1 cellular context compared by ENCODE assay signal in the genomic region with DNA sequence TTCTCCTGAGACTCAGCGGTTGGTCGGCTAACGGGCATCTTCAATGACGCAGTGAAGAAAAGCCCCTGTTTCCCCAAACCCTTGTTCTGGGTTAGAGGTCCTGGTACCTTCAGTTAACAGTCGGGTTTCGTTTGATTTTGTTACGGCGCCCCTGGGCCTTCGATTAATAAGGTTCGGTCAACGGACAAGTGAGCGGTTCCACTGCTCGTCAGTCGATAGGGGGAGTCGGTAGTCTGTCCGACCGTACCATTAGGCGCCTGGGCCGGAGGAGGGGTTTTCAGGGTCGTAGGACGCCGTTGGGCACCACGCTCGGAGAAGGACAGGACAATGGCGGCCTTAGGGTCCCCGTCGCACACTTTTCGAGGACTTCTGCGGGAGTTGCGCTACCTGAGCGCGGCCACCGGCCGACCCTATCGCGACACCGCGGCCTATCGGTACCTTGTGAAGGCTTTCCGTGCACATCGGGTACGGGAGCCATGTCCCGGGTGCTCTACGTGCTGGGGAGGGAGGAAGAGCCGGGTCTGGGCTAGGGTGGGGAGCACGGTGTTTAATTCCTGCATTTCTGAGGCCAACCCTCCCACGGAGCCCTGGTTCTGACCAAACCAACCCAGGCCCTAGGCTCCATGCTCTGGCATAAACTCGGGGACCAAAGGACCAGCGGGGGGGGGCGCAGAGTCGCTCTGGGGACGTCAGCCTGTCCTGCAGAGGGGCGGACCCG.
TF ChIP-seq lines count a peak whose summit lies in the region.

A gene with protein sequence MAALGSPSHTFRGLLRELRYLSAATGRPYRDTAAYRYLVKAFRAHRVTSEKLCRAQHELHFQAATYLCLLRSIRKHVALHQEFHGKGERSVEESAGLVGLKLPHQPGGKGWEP (plus strand): TSS at position 280 of the 718 bp plus-strand sequence. CDS start 48 bp downstream, at position 328.

TF ChIP-seq in K562, 482 proteins besides CTCF, POLR2A, EP300 and RAD21 (continued from another document and continues in another):
- TF ChIP-seq, protein P1, sequence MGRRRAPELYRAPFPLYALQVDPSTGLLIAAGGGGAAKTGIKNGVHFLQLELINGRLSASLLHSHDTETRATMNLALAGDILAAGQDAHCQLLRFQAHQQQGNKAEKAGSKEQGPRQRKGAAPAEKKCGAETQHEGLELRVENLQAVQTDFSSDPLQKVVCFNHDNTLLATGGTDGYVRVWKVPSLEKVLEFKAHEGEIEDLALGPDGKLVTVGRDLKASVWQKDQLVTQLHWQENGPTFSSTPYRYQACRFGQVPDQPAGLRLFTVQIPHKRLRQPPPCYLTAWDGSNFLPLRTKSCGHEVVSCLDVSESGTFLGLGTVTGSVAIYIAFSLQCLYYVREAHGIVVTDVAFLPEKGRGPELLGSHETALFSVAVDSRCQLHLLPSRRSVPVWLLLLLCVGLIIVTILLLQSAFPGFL (CRISPR knock-in tag; IDR thresholded peaks at IDR 0.05) = peak; percentile 92
- TF ChIP-seq ZNF212 (CRISPR knock-in tag; IDR thresholded peaks at IDR 0.05) (peak; percentile 11; the same call in 1 of the 2 replicates), POLR2AphosphoS5 (IDR thresholded peaks at IDR 0.05; ENCODE audit: control insufficient read depth, insufficient read depth, low read depth, low read length) (peak; percentile 95; the same call in 1 of the 2 replicates), KAT2B (IDR thresholded peaks at IDR 0.05; ENCODE audit: low read depth, low read length) (no peak), SAFB (IDR thresholded peaks at IDR 0.05; ENCODE audit: borderline replicate concordance, low read depth, low read length) (no peak), HLTF (IDR thresholded peaks at IDR 0.05) (peak; percentile 82; the same call in 1 of the 2 replicates), ZNF717 (CRISPR knock-in tag; IDR thresholded peaks at IDR 0.05) (peak; percentile 90), ZNF197 (CRISPR knock-in tag; IDR thresholded peaks at IDR 0.05; ENCODE audit: low read depth) (peak; percentile 88), MTA3 (IDR thresholded peaks at IDR 0.05; ENCODE audit: borderline replicate concordance) (peak; percentile 70; the same call in 1 of the 2 replicates), HMGN3 (IDR thresholded peaks at IDR 0.05; ENCODE audit: borderline replicate concordance, extremely low read depth, insufficient read length, low read depth, low read length) (peak; percentile 84), ARID1B (IDR thresholded peaks at IDR 0.05) (peak; percentile 57), PYGO2 (tag; IDR thresholded peaks at IDR 0.05) (0 out of 2 replicates have a peak, but pooled peaks have one; percentile 6), GTF2F1 (IDR thresholded peaks at IDR 0.05; ENCODE audit: low read depth, low read length) (peak; percentile 51; the same call in 1 of the 2 replicates), TOE1 (IDR thresholded peaks at IDR 0.05; ENCODE audit: borderline replicate concordance) (peak; percentile 91), TOE1 (CRISPR knock-in tag; IDR thresholded peaks at IDR 0.05; ENCODE audit: borderline replicate concordance, low read depth) (peak; percentile 80; the same call in 1 of the 2 replicates), ASH1L (IDR thresholded peaks at IDR 0.05; ENCODE audit: borderline replicate concordance, low read depth, partially characterized antibody) (peak; percentile 62), ZNF75A (CRISPR knock-in tag; IDR thresholded peaks at IDR 0.05) (peak; percentile 63), GTF2E2 (tag; IDR thresholded peaks at IDR 0.05) (peak; percentile 91), KHSRP (IDR thresholded peaks at IDR 0.05) (0 out of 2 replicates have a peak, but pooled peaks have one; percentile 10), CEBPG (CRISPR knock-in tag; IDR thresholded peaks at IDR 0.05) (no peak), CEBPG (tag; conservative IDR thresholded peaks at IDR 0.05 in 1 of 2, IDR thresholded peaks at IDR 0.05 in 1 of 2) (no peak), FOS (IDR thresholded peaks at IDR 0.05; ENCODE audit: extremely low read depth, insufficient read length) (no peak), MCM5 (IDR thresholded peaks at IDR 0.05; ENCODE audit: low read depth) (no peak), ZNF668 (CRISPR knock-in tag; IDR thresholded peaks at IDR 0.05) (no peak; the same call in 1 of the 2 replicates), IRF2 (CRISPR knock-in tag; IDR thresholded peaks at IDR 0.05) (no peak), ZNF12 (CRISPR knock-in tag; IDR thresholded peaks at IDR 0.05) (peak; percentile 50; the same call in 1 of the 2 replicates), BCL6 (CRISPR knock-in tag; IDR thresholded peaks at IDR 0.05) (no peak), MAFF (IDR thresholded peaks at IDR 0.05; ENCODE audit: low read length) (peak; percentile 24; the same call in 1 of the 2 replicates)
- TF ChIP-seq, protein P2, sequence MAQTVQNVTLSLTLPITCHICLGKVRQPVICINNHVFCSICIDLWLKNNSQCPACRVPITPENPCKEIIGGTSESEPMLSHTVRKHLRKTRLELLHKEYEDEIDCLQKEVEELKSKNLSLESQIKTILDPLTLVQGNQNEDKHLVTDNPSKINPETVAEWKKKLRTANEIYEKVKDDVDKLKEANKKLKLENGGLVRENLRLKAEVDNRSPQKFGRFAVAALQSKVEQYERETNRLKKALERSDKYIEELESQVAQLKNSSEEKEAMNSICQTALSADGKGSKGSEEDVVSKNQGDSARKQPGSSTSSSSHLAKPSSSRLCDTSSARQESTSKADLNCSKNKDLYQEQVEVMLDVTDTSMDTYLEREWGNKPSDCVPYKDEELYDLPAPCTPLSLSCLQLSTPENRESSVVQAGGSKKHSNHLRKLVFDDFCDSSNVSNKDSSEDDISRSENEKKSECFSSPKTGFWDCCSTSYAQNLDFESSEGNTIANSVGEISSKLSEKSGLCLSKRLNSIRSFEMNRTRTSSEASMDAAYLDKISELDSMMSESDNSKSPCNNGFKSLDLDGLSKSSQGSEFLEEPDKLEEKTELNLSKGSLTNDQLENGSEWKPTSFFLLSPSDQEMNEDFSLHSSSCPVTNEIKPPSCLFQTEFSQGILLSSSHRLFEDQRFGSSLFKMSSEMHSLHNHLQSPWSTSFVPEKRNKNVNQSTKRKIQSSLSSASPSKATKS (CRISPR knock-in tag; IDR thresholded peaks at IDR 0.05) = no peak
- TF ChIP-seq, protein P3, sequence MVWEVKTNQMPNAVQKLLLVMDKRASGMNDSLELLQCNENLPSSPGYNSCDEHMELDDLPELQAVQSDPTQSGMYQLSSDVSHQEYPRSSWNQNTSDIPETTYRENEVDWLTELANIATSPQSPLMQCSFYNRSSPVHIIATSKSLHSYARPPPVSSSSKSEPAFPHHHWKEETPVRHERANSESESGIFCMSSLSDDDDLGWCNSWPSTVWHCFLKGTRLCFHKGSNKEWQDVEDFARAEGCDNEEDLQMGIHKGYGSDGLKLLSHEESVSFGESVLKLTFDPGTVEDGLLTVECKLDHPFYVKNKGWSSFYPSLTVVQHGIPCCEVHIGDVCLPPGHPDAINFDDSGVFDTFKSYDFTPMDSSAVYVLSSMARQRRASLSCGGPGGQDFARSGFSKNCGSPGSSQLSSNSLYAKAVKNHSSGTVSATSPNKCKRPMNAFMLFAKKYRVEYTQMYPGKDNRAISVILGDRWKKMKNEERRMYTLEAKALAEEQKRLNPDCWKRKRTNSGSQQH (CRISPR knock-in tag; IDR thresholded peaks at IDR 0.05) = peak; percentile 53; the same call in 1 of the 2 replicates
- TF ChIP-seq, protein P4, sequence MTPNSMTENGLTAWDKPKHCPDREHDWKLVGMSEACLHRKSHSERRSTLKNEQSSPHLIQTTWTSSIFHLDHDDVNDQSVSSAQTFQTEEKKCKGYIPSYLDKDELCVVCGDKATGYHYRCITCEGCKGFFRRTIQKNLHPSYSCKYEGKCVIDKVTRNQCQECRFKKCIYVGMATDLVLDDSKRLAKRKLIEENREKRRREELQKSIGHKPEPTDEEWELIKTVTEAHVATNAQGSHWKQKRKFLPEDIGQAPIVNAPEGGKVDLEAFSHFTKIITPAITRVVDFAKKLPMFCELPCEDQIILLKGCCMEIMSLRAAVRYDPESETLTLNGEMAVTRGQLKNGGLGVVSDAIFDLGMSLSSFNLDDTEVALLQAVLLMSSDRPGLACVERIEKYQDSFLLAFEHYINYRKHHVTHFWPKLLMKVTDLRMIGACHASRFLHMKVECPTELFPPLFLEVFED (CRISPR knock-in tag; conservative IDR thresholded peaks at IDR 0.05) = peak; percentile 70
- TF ChIP-seq, protein P5, sequence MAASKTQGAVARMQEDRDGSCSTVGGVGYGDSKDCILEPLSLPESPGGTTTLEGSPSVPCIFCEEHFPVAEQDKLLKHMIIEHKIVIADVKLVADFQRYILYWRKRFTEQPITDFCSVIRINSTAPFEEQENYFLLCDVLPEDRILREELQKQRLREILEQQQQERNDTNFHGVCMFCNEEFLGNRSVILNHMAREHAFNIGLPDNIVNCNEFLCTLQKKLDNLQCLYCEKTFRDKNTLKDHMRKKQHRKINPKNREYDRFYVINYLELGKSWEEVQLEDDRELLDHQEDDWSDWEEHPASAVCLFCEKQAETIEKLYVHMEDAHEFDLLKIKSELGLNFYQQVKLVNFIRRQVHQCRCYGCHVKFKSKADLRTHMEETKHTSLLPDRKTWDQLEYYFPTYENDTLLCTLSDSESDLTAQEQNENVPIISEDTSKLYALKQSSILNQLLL (CRISPR knock-in tag; IDR thresholded peaks at IDR 0.05; ENCODE audit: borderline replicate concordance) = no peak
- TF ChIP-seq, protein P6, sequence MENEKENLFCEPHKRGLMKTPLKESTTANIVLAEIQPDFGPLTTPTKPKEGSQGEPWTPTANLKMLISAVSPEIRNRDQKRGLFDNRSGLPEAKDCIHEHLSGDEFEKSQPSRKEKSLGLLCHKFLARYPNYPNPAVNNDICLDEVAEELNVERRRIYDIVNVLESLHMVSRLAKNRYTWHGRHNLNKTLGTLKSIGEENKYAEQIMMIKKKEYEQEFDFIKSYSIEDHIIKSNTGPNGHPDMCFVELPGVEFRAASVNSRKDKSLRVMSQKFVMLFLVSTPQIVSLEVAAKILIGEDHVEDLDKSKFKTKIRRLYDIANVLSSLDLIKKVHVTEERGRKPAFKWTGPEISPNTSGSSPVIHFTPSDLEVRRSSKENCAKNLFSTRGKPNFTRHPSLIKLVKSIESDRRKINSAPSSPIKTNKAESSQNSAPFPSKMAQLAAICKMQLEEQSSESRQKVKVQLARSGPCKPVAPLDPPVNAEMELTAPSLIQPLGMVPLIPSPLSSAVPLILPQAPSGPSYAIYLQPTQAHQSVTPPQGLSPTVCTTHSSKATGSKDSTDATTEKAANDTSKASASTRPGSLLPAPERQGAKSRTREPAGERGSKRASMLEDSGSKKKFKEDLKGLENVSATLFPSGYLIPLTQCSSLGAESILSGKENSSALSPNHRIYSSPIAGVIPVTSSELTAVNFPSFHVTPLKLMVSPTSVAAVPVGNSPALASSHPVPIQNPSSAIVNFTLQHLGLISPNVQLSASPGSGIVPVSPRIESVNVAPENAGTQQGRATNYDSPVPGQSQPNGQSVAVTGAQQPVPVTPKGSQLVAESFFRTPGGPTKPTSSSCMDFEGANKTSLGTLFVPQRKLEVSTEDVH (IDR thresholded peaks at IDR 0.05; ENCODE audit: low read depth, partially characterized antibody) = peak; percentile 50
- TF ChIP-seq, protein P7, sequence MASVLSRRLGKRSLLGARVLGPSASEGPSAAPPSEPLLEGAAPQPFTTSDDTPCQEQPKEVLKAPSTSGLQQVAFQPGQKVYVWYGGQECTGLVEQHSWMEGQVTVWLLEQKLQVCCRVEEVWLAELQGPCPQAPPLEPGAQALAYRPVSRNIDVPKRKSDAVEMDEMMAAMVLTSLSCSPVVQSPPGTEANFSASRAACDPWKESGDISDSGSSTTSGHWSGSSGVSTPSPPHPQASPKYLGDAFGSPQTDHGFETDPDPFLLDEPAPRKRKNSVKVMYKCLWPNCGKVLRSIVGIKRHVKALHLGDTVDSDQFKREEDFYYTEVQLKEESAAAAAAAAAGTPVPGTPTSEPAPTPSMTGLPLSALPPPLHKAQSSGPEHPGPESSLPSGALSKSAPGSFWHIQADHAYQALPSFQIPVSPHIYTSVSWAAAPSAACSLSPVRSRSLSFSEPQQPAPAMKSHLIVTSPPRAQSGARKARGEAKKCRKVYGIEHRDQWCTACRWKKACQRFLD (CRISPR knock-in tag; IDR thresholded peaks at IDR 0.05) = peak; percentile 86; the same call in 1 of the 2 replicates
- TF ChIP-seq, protein P8, sequence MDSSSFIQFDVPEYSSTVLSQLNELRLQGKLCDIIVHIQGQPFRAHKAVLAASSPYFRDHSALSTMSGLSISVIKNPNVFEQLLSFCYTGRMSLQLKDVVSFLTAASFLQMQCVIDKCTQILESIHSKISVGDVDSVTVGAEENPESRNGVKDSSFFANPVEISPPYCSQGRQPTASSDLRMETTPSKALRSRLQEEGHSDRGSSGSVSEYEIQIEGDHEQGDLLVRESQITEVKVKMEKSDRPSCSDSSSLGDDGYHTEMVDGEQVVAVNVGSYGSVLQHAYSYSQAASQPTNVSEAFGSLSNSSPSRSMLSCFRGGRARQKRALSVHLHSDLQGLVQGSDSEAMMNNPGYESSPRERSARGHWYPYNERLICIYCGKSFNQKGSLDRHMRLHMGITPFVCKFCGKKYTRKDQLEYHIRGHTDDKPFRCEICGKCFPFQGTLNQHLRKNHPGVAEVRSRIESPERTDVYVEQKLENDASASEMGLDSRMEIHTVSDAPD (CRISPR knock-in tag; IDR thresholded peaks at IDR 0.05) = no peak
- TF ChIP-seq, protein P9, sequence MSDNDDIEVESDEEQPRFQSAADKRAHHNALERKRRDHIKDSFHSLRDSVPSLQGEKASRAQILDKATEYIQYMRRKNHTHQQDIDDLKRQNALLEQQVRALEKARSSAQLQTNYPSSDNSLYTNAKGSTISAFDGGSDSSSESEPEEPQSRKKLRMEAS (CRISPR knock-in tag; IDR thresholded peaks at IDR 0.05) = peak; percentile 88
- TF ChIP-seq, protein P10, sequence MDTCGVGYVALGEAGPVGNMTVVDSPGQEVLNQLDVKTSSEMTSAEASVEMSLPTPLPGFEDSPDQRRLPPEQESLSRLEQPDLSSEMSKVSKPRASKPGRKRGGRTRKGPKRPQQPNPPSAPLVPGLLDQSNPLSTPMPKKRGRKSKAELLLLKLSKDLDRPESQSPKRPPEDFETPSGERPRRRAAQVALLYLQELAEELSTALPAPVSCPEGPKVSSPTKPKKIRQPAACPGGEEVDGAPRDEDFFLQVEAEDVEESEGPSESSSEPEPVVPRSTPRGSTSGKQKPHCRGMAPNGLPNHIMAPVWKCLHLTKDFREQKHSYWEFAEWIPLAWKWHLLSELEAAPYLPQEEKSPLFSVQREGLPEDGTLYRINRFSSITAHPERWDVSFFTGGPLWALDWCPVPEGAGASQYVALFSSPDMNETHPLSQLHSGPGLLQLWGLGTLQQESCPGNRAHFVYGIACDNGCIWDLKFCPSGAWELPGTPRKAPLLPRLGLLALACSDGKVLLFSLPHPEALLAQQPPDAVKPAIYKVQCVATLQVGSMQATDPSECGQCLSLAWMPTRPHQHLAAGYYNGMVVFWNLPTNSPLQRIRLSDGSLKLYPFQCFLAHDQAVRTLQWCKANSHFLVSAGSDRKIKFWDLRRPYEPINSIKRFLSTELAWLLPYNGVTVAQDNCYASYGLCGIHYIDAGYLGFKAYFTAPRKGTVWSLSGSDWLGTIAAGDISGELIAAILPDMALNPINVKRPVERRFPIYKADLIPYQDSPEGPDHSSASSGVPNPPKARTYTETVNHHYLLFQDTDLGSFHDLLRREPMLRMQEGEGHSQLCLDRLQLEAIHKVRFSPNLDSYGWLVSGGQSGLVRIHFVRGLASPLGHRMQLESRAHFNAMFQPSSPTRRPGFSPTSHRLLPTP (IDR thresholded peaks at IDR 0.05; ENCODE audit: borderline replicate concordance, extremely low read depth, insufficient read length) = peak; percentile 31
- TF ChIP-seq, protein P11, sequence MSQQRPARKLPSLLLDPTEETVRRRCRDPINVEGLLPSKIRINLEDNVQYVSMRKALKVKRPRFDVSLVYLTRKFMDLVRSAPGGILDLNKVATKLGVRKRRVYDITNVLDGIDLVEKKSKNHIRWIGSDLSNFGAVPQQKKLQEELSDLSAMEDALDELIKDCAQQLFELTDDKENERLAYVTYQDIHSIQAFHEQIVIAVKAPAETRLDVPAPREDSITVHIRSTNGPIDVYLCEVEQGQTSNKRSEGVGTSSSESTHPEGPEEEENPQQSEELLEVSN (IDR thresholded peaks at IDR 0.05; ENCODE audit: borderline replicate concordance in 1 of 2, extremely low read depth in 1 of 2, insufficient read depth in 1 of 2, insufficient read length in 1 of 2, low read depth in 1 of 2, low read length in 1 of 2, poor library complexity in 1 of 2, severe bottlenecking in 1 of 2) = peak in 1 of 2 experiments; percentile 37
